In genomic region chr3:149628957-149629670, GRCh38 we compare ENCODE assay signal across 22 cellular contexts. TPM values are rescaled to one million over a fixed set of nuclear protein-coding genes. Genes with fewer than 3 reads are reported as not detected.
A peak's percentile ranks its signal among the peaks of the same experiment; 100 is the strongest.
DNase-seq lines count a peak whose midpoint lies in the region; ATAC-seq, FAIRE-seq and TF ChIP-seq lines count a peak whose summit lies in the region.
"Had no signal": no experiment of that assay in that cellular context is flagged by ENCODE, and none has a peak within 500 bp of the region (broad histone marks: within the 10 kb centered on the region; RNA-seq: fewer than 3 reads in every experiment).

No MANE protein-coding gene starts in this region.

- no peaks in the 10 kb centered on the region for H3K9me2 ChIP-seq in GM23248 (ENCODE audit: insufficient read depth)

- FAIRE-seq in H54 (lab: Jason Lieb, UNC) = no peak
- FAIRE-seq: endothelial cell of umbilical vein, GM19239 had no signal

- no peak for TF ChIP-seq CTCF in fibroblast of villous mesenchyme (IDR thresholded peaks at IDR 0.05; ENCODE audit: insufficient read depth, low read depth, low read length)

- H3K27me3 Mint-ChIP-seq in T-helper 17 cell = peaks cover 22% of the 10 kb centered on the region

- no peak overlapping the region for H2AFZ ChIP-seq in GM23248
- H2AFZ ChIP-seq: neural progenitor cell had no signal

- no peaks in the 10 kb centered on the region for H3K9me3 ChIP-seq in GM23248 (ENCODE audit: low read depth)
- H3K9me3 ChIP-seq in T-helper 17 cell (ENCODE audit: control insufficient read depth, low read length, poor library complexity, severe bottlenecking) = no peaks in the 10 kb centered on the region
- H3K9me3 ChIP-seq: SJCRH30 had no signal

- 57 to 62% methylated on average over 6 of the region's 6 CpGs for WGBS in GM23248 (ENCODE audit: low coverage in 1 of 2, low lambda C conversion rate in 2 of 2, missing lambda C conversion rate in 2 of 2), 2 experiments

- peaks cover 34% of the 10 kb centered on the region for H3K4me1 ChIP-seq in GM23248 (ENCODE audit: insufficient read depth)
- H3K4me1 ChIP-seq: SJCRH30 had no signal

- no peaks in the 10 kb centered on the region for H3K27me3 ChIP-seq in GM23248 (replicated peaks; ENCODE audit: insufficient read depth)
- H3K27me3 ChIP-seq: neural progenitor cell, SJCRH30 had no signal

- H3K79me2 ChIP-seq in GM23248 (ENCODE audit: insufficient read depth) = peaks cover 100% of the 10 kb centered on the region

- no peak overlapping the region for H3K4me3 Mint-ChIP-seq in T-helper 17 cell
- H3K4me3 Mint-ChIP-seq: immature natural killer cell; neural progenitor cell; stimulated activated naive CD8-positive, alpha-beta T cell treated with anti-CD3 and anti-CD28 coated beads, Interleukin-15, amount 100 ng/mL, for 72 hours had no signal

- no peak for TF ChIP-seq POLR2A in H54 (IDR thresholded peaks at IDR 0.05; ENCODE audit: low read depth, low read length)

- ATAC-seq in sciatic nerve (peak; percentile 90), T-helper 17 cell (no peak)
- ATAC-seq: stimulated activated naive CD8-positive, alpha-beta T cell treated with anti-CD3 and anti-CD28 coated beads, Interleukin-15, amount 100 ng/mL, for 72 hours had no signal

- no peaks in the 10 kb centered on the region for H3K4me1 Mint-ChIP-seq in T-helper 17 cell
- H3K4me1 Mint-ChIP-seq: immature natural killer cell; neural progenitor cell; stimulated activated naive CD8-positive, alpha-beta T cell treated with anti-CD3 and anti-CD28 coated beads, Interleukin-15, amount 100 ng/mL, for 72 hours had no signal

- no peak overlapping the region for H3K27ac Mint-ChIP-seq in T-helper 17 cell
- H3K27ac Mint-ChIP-seq: immature natural killer cell; neural progenitor cell; stimulated activated naive CD8-positive, alpha-beta T cell treated with anti-CD3 and anti-CD28 coated beads, Interleukin-15, amount 100 ng/mL, for 72 hours had no signal

- H3K36me3 ChIP-seq in GM23248 (ENCODE audit: low read depth) = no peaks in the 10 kb centered on the region
- H3K36me3 ChIP-seq: neural progenitor cell had no signal

- intact Hi-C loops in sciatic nerve (cut with DNase I) = no loop called here

- peak; percentile 37 for DNase-seq in GM23248
- DNase-seq in amniotic epithelial cell (ENCODE audit: low read depth) = peak; percentile 88
- DNase-seq in fibroblast of villous mesenchyme (ENCODE audit: low read depth) = peak; percentile 87
- no peak for DNase-seq in sciatic nerve (ENCODE audit: low spot score)
- no peak for DNase-seq in H54 (ENCODE audit: insufficient read length, low spot score)
- DNase-seq in activated CD4-positive, alpha-beta T cell treated with anti-CD3 and anti-CD28 coated beads for 1 hour = no peak
- DNase-seq in T-helper 17 cell = no peak
- DNase-seq in hypothalamus (lab: John Stamatoyannopoulos, UW) = no peak
- DNase-seq: activated CD4-positive, alpha-beta T cell treated with anti-CD3 and anti-CD28 coated beads for 4 hours; activated CD8-positive, alpha-beta memory T cell treated with anti-CD3 and anti-CD28 coated beads, Interleukin-2, amount 50 U/mL, for 48 hours; activated gamma-delta T cell; amygdala; head of caudate nucleus; immature natural killer cell; mesendoderm; NCI-H1930; SJCRH30; stimulated activated naive CD8-positive, alpha-beta T cell treated with anti-CD3 and anti-CD28 coated beads, Interleukin-15, amount 100 ng/mL, for 72 hours had no signal

- no peaks in the 10 kb centered on the region; the same call in none of the 2 replicates for H4K20me1 ChIP-seq in GM23248 (ENCODE audit: insufficient read depth)

- peak overlapping the region; percentile 9 for H3K4me2 ChIP-seq in GM23248 (ENCODE audit: unreplicated experiment)
- H3K4me2 ChIP-seq: neural progenitor cell had no signal

- peaks cover 2% of the 10 kb centered on the region for H3K36me3 Mint-ChIP-seq in T-helper 17 cell (ENCODE audit: low read depth)
- H3K36me3 Mint-ChIP-seq: immature natural killer cell had no signal

- H3F3A ChIP-seq in GM23248 (ENCODE audit: insufficient read depth) = peaks cover 31% of the 10 kb centered on the region

- peak overlapping the region; percentile 8 for H3K9ac ChIP-seq in GM23248
- H3K9ac ChIP-seq: neural progenitor cell had no signal

- in situ Hi-C loops in GM23248 (cut with MboI) = no loop called here

- H3K4me3 ChIP-seq in GM23248 (no peak overlapping the region), fibroblast of villous mesenchyme (ENCODE audit: low read depth, low read length) (no peak overlapping the region)
- H3K4me3 ChIP-seq: coronary artery, neural progenitor cell, SJCRH30 had no signal

- H3K27ac ChIP-seq in GM23248 = peak overlapping the region; percentile 15
- H3K27ac ChIP-seq: neural progenitor cell, SJCRH30 had no signal

RNA-seq across cellular contexts. Expression of gene WWTR1, which starts 28.7 kb away (rescaled TPM):
- 53.3 and 57.4 TPM in 2 replicates for total RNA-seq in GM23248 (2014; rRNA removed; shearing (Covaris generic))
- polyA plus RNA-seq in GM23248 (2016; fragmentation: Nextera tagmentation; extraction: Ambion mirVana) = 75.7 and 78.2 TPM in 2 replicates
- 37.6 and 47.7 TPM in 2 replicates for total RNA-seq in fibroblast of villous mesenchyme
- 143 TPM for total RNA-seq in sciatic nerve
- 1 to 10 TPM in 1 of 2 donors, under 1 TPM in 1; 0.77 to 1.2 TPM for total RNA-seq in T-helper 17 cell
- polyA plus RNA-seq: immature natural killer cell had no signal

Comparison
In these comparisons a context has a peak if more than half of its experiments do, and no peak if none do; other contexts are left out.
1. DNase-seq: peak in GM23248 (single experiment), amniotic epithelial cell (single experiment) and fibroblast of villous mesenchyme (single experiment); none in sciatic nerve (single experiment), H54 (single experiment), activated CD4-positive, alpha-beta T cell treated with anti-CD3 and anti-CD28 coated beads for 1 hour (single experiment), T-helper 17 cell (0 of 3) and hypothalamus (0 of 51).
2. RNA of gene WWTR1, which starts 28.7 kb away (total RNA-seq): 143 TPM in sciatic nerve (single experiment), 53.3 to 57.4 TPM in GM23248 and 37.6 to 47.7 TPM in fibroblast of villous mesenchyme; 0.77 to 1.2 TPM in T-helper 17 cell; every median in the first group is over 10 times any median in the second.